In the genomic region with DNA sequence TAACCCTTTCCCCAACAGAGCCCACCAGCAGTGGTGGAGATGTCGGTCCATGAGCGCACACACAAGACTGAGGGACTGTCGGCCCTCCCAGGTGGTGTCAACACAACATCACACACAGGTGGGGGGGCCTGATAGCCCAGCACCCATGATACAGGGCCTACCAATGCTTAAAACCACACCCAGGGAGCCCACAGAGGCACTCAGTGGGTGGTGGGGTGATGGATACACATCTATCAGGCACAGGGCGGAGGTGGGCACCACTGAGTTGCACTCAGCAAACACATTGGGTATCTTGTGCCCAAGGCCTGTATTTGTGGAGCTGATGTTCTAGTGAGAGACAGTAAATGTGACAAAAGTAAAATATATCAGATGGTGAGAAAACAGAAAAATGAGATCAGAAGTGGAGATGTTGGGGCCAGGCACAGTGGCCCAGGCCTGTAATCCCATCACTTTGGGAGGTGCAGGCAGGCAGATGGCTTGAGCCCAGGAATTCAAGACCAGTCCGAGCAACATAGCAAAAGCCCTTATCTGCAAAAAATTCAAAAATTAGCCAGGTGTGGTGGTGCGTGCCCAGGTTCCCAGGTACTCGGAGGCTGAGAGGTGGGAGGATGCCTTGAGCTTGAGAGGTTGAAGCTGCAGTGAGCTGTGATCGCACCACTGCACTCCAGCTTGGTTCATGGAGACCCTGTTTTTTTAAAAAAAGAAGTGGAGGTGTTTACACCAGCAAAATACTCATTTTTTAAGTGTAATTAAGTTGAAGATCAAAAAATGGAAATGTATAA, we compare ENCODE assay signal across 14 cellular contexts. TPM values are rescaled to one million over a fixed set of nuclear protein-coding genes. Genes with fewer than 3 reads are reported as not detected.
A peak's percentile ranks its signal among the peaks of the same experiment; 100 is the strongest.
DNase-seq lines count a peak whose midpoint lies in the region; ATAC-seq, FAIRE-seq and TF ChIP-seq lines count a peak whose summit lies in the region.
"Had no signal": no experiment of that assay in that cellular context is flagged by ENCODE, and none has a peak within 500 bp of the region (broad histone marks: within the 10 kb centered on the region; RNA-seq: fewer than 3 reads in every experiment).

No MANE protein-coding gene starts in this region.

- intact Hi-C loops in CD8-positive, alpha-beta T cell (cut with DNase I, micrococcal nuclease) = loop anchor here (2.0 to 10.0 kb wide), 4 partner anchors 1205 to 1927 kb away; partner anchors contain the start of genes LTBP4 (in 2 of the 2), ACTMAP (in 1 of the 2), HNRNPUL1 (in 1 of the 2) and SNRPA (in 1 of the 2)
- intact Hi-C loops in Panc1 (cut with micrococcal nuclease; ENCODE audit: unreplicated experiment) = no loop called here
- intact Hi-C loops in prostate gland (cut with DNase I) = loop anchor here (5.0 kb wide), 1 partner anchor 132 kb away; the partner anchor contains the start of gene EID2B

- 91 to 100% methylated on average over 4 to 8 of the region's 8 CpGs for WGBS in endodermal cell (ENCODE audit: insufficient coverage in 1 of 2, insufficient read length in 1 of 2), 2 experiments
- WGBS in prostate gland = 83% methylated on average over 8 of the region's 8 CpGs

- BruUV-seq in Panc1 (replicated peaks; lab: Mats Ljungman, UMichigan) = no TSS peak

- no peaks in the 10 kb centered on the region for H3K27me3 Mint-ChIP-seq in CD8-positive, alpha-beta T cell (ENCODE audit: low read depth)
- H3K27me3 Mint-ChIP-seq in endodermal cell (ENCODE audit: insufficient read depth) = no peaks in the 10 kb centered on the region

- H3K27me3 ChIP-seq in CD8-positive, alpha-beta T cell (ENCODE audit: insufficient read depth, low read length) = no peaks in the 10 kb centered on the region
- H3K27me3 ChIP-seq in Panc1 (ENCODE audit: control insufficient read depth, insufficient read depth, low read length) = no peaks in the 10 kb centered on the region
- no peaks in the 10 kb centered on the region for H3K27me3 ChIP-seq in endodermal cell (ENCODE audit: control insufficient read depth, insufficient read depth, low read length, poor library complexity, severe bottlenecking)
- no peaks in the 10 kb centered on the region for H3K27me3 ChIP-seq in prostate gland (replicated peaks; ENCODE audit: insufficient read depth)

- FAIRE-seq in HTR-8/SVneo (lab: Jason Lieb, UNC) = no peak

- no peak for ATAC-seq in CD8-positive, alpha-beta T cell
- ATAC-seq in Panc1 (no peak), GM21526 (IDR thresholded peaks at IDR 0.05; ENCODE audit: low FRiP score, unreplicated experiment) (no peak), HG02981 (IDR thresholded peaks at IDR 0.05; ENCODE audit: unreplicated experiment) (no peak)
- ATAC-seq: esophagus mucosa; stimulated activated naive CD8-positive, alpha-beta T cell treated with anti-CD3 and anti-CD28 coated beads, Interleukin-15, Interleukin-2, amounts not matched to agents 100 U/mL and 50 U/mL, for 24 hours had no signal

- no peaks in the 10 kb centered on the region for H3K9me3 Mint-ChIP-seq in CD8-positive, alpha-beta T cell
- H3K9me3 Mint-ChIP-seq in endodermal cell = no peaks in the 10 kb centered on the region

- H3K27ac ChIP-seq in CD8-positive, alpha-beta T cell (ENCODE audit: low read depth, low read length) = no peak overlapping the region
- peak overlapping the region; percentile 0 for H3K27ac ChIP-seq in Panc1 (ENCODE audit: low read length)
- no peak overlapping the region for H3K27ac ChIP-seq in endodermal cell (ENCODE audit: low read depth, low read length)
- H3K27ac ChIP-seq in prostate gland = peak overlapping the region; percentile 9 to 31

- peaks cover 66% of the 10 kb centered on the region for H3K4me1 ChIP-seq in CD8-positive, alpha-beta T cell (ENCODE audit: insufficient read depth, low read length)
- H3K4me1 ChIP-seq in Panc1 (ENCODE audit: control insufficient read depth, insufficient read depth, low read length) = peaks cover 74% of the 10 kb centered on the region
- H3K4me1 ChIP-seq in endodermal cell (ENCODE audit: control insufficient read depth, insufficient read depth, low read length) = peaks cover 21% of the 10 kb centered on the region
- peaks cover 13% of the 10 kb centered on the region for H3K4me1 ChIP-seq in prostate gland (replicated peaks)

- H3K36me3 Mint-ChIP-seq in CD8-positive, alpha-beta T cell = peaks cover 19% of the 10 kb centered on the region
- peaks cover 20% of the 10 kb centered on the region for H3K36me3 Mint-ChIP-seq in endodermal cell (ENCODE audit: low read depth)

- H3K9ac ChIP-seq in endodermal cell (ENCODE audit: extremely low read depth, low read length, poor library complexity, severe bottlenecking) = no peak overlapping the region

- CTCF ChIA-PET in CD8-positive, alpha-beta T cell (lab: Charles Lee) = interaction anchor here (0.7 to 8.5 kb wide), 4 partner anchors 8 to 1208 kb away, joined by 3 to 156 read pairs (median 31); partner anchors contain the start of genes PLEKHG2 and ZFP36
- CTCF ChIA-PET in Panc1 (lab: Charles Lee) = interaction anchor here (0.6 to 7.4 kb wide), 9 partner anchors 8 to 132 kb away, joined by 3 to 280 read pairs (median 18); partner anchors contain the start of genes EID2B, MED29, PAF1 and PLEKHG2

- H3K27ac Mint-ChIP-seq in CD8-positive, alpha-beta T cell = peak overlapping the region; percentile 96
- peak overlapping the region; percentile 1 for H3K27ac Mint-ChIP-seq in endodermal cell

- POLR2A ChIA-PET in CD8-positive, alpha-beta T cell (lab: Charles Lee) = interaction anchor here (0.7 to 4.5 kb wide), 5 partner anchors 9 to 58 kb away, joined by 3 to 52 read pairs (median 9); partner anchors contain the start of genes MED29, PAF1, PLEKHG2 and RPS16
- POLR2A ChIA-PET in Panc1 (lab: Charles Lee) = interaction anchor here (0.6 to 15.7 kb wide), 10 partner anchors 9 to 34 kb away, joined by 3 to 524 read pairs (median 23); partner anchors contain the start of genes MED29, PAF1, PLEKHG2 and RPS16

- in situ Hi-C loops in Panc1 (cut with HindIII; ENCODE audit: low pct_unique_long_range_greater_than_20kb, low sequenced_read_pairs) = loop anchor here (5.0 to 10.0 kb wide), 3 partner anchors 98 to 875 kb away; no protein-coding TSS in a partner anchor

- no peaks in the 10 kb centered on the region for H3K9me3 ChIP-seq in CD8-positive, alpha-beta T cell (ENCODE audit: low read length)
- no peaks in the 10 kb centered on the region for H3K9me3 ChIP-seq in Panc1 (ENCODE audit: control insufficient read depth, insufficient read depth, low read depth, low read length)
- no peaks in the 10 kb centered on the region for H3K9me3 ChIP-seq in endodermal cell (ENCODE audit: control insufficient read depth, low read length)
- H3K9me3 ChIP-seq in prostate gland = no peaks in the 10 kb centered on the region

- TF ChIP-seq POLR2A in prostate gland (IDR thresholded peaks at IDR 0.05) = no peak

- no peak for TF ChIP-seq CTCF in CD8-positive, alpha-beta T cell (IDR thresholded peaks at IDR 0.05)
- TF ChIP-seq CTCF in Panc1 (IDR thresholded peaks at IDR 0.05) = no peak
- TF ChIP-seq CTCF in endodermal cell (conservative IDR thresholded peaks at IDR 0.05) = no peak
- TF ChIP-seq CTCF in prostate gland (IDR thresholded peaks at IDR 0.05) = no peak

- H3K36me3 ChIP-seq in CD8-positive, alpha-beta T cell (ENCODE audit: insufficient read depth, low read length) = peaks cover 11% of the 10 kb centered on the region
- H3K36me3 ChIP-seq in Panc1 (ENCODE audit: control insufficient read depth, insufficient read depth, low read length) = peaks cover 4% of the 10 kb centered on the region; the same call in 1 of the 2 replicates
- H3K36me3 ChIP-seq in endodermal cell (ENCODE audit: control insufficient read depth, insufficient read depth, low read length) = peaks cover 13% of the 10 kb centered on the region
- no peaks in the 10 kb centered on the region for H3K36me3 ChIP-seq in prostate gland

- peaks cover 58% of the 10 kb centered on the region for H3K4me1 Mint-ChIP-seq in CD8-positive, alpha-beta T cell (ENCODE audit: low read depth)
- H3K4me1 Mint-ChIP-seq in endodermal cell = peaks cover 39% of the 10 kb centered on the region

- peak overlapping the region; percentile 8 for H3K4me3 Mint-ChIP-seq in CD8-positive, alpha-beta T cell
- no peak overlapping the region for H3K4me3 Mint-ChIP-seq in endodermal cell

- DNase-seq in CD8-positive, alpha-beta T cell = no peak
- DNase-seq in Panc1 (ENCODE audit: low read depth, low spot score) = no peak
- no peak for DNase-seq in endodermal cell
- DNase-seq in prostate gland (ENCODE audit: low spot score) = no peak
- DNase-seq in HTR-8/SVneo (ENCODE audit: insufficient read length, low spot score) = no peak
- no peak for DNase-seq in NK-92 treated with Interleukin-12 subunit alpha and Interleukin-12 subunit beta, amount 100 ng/mL, for 24 hours (lab: John Stamatoyannopoulos, UW)
- DNase-seq: activated naive CD4-positive, alpha-beta T cell treated with anti-CD3 and anti-CD28 coated beads, Interleukin-2, amount 50 U/mL, for 16 hours; KBM-7; kidney glomerular epithelial cell; NCI-H345; stimulated activated naive CD8-positive, alpha-beta T cell treated with anti-CD3 and anti-CD28 coated beads, Interleukin-15, Interleukin-2, amounts not matched to agents 100 U/mL and 50 U/mL, for 24 hours had no signal

- H3K4me3 ChIP-seq in CD8-positive, alpha-beta T cell (ENCODE audit: low read depth, low read length) = no peak overlapping the region
- H3K4me3 ChIP-seq in Panc1 (ENCODE audit: low read depth in 2 of 2, low read length in 2 of 2) (no peak overlapping the region), endodermal cell (ENCODE audit: low read length) (no peak overlapping the region), prostate gland (no peak overlapping the region)

RNA-seq across cellular contexts. Expression of gene ZFP36, which starts 6.8 kb away (rescaled TPM):
- 1,000 to 10,000 TPM; 1,672 to 1,779 TPM for total RNA-seq in CD8-positive, alpha-beta T cell
- 414 TPM for total RNA-seq in Panc1 (2021; ENCODE audit: unreplicated experiment)
- polyA plus RNA-seq in Panc1 (2012; ENCODE audit: insufficient read length) = 369 TPM
- 10 to 100 TPM; 16.1 to 23.4 TPM for total RNA-seq in endodermal cell
- polyA plus RNA-seq in endodermal cell (2013, experiment 1 of 2) = 7.8 TPM
- 7.3 TPM for polyA plus RNA-seq in endodermal cell (2013, experiment 2 of 2)
- total RNA-seq in prostate gland = 100 to 1,000 TPM in 1 of 2 donors, 10 to 100 TPM in 1; 96.5 to 170 TPM

RNA-seq across cellular contexts. Expression of gene MED29, which starts 8.7 kb away (rescaled TPM):
- 10 to 100 TPM; 45.9 to 55.1 TPM for total RNA-seq in CD8-positive, alpha-beta T cell
- total RNA-seq in Panc1 (2021; ENCODE audit: unreplicated experiment) = 739 TPM
- polyA plus RNA-seq in Panc1 (2012; ENCODE audit: insufficient read length) = 764 TPM
- 10 to 100 TPM; 32.6 to 38.9 TPM for total RNA-seq in endodermal cell
- 26.7 TPM for polyA plus RNA-seq in endodermal cell (2013, experiment 1 of 2)
- polyA plus RNA-seq in endodermal cell (2013, experiment 2 of 2) = 24.1 TPM
- total RNA-seq in prostate gland = 10 to 100 TPM; 50.2 to 56.4 TPM

RNA-seq across cellular contexts. Expression of gene PAF1, which starts 9.0 kb away (rescaled TPM):
- 100 to 1,000 TPM; 109 to 117 TPM for total RNA-seq in CD8-positive, alpha-beta T cell
- total RNA-seq in Panc1 (2021; ENCODE audit: unreplicated experiment) (901 TPM), endodermal cell (10 to 100 TPM; 28.4 to 28.8 TPM), prostate gland (10 to 100 TPM; 47.5 to 63.6 TPM)
- 1,335 TPM for polyA plus RNA-seq in Panc1 (2012; ENCODE audit: insufficient read length)
- 40.6 TPM for polyA plus RNA-seq in endodermal cell (2013, experiment 1 of 2)
- polyA plus RNA-seq in endodermal cell (2013, experiment 2 of 2) = 38.7 TPM

RNA-seq across cellular contexts. Expression of gene PLEKHG2, which starts 12.6 kb away (rescaled TPM):
- 10 to 100 TPM; 54.8 to 69.0 TPM for total RNA-seq in CD8-positive, alpha-beta T cell
- total RNA-seq in Panc1 (2021; ENCODE audit: unreplicated experiment) = 1,988 TPM
- polyA plus RNA-seq in Panc1 (2012; ENCODE audit: insufficient read length) = 2,032 TPM
- total RNA-seq in endodermal cell = 100 to 1,000 TPM; 127 to 160 TPM
- polyA plus RNA-seq in endodermal cell (2013, experiment 1 of 2) = 75.4 TPM
- 69.8 TPM for polyA plus RNA-seq in endodermal cell (2013, experiment 2 of 2)
- 10 to 100 TPM; 14.4 to 21.1 TPM for total RNA-seq in prostate gland

RNA-seq across cellular contexts. Expression of gene RPS16, which starts 35.9 kb away (rescaled TPM):
- total RNA-seq in CD8-positive, alpha-beta T cell = 1,000 to 10,000 TPM; 4,439 to 4,447 TPM
- total RNA-seq in Panc1 (2021; ENCODE audit: unreplicated experiment) = 27,832 TPM
- 38,578 TPM for polyA plus RNA-seq in Panc1 (2012; ENCODE audit: insufficient read length)
- 1,000 to 10,000 TPM; 1,674 to 1,990 TPM for total RNA-seq in endodermal cell
- 2,268 TPM for polyA plus RNA-seq in endodermal cell (2013, experiment 1 of 2)
- polyA plus RNA-seq in endodermal cell (2013, experiment 2 of 2) = 2,119 TPM
- total RNA-seq in prostate gland = 1,000 to 10,000 TPM; 1,162 to 1,716 TPM

Comparison
In these comparisons a context has a peak if more than half of its experiments do, and no peak if none do; other contexts are left out.
1. H3K27ac ChIP-seq: peak in Panc1 (single experiment) and prostate gland (2 of 2); none in CD8-positive, alpha-beta T cell (single experiment) and endodermal cell (single experiment).
2. RNA of gene MED29, which starts 8.7 kb away (total RNA-seq): 739 TPM in Panc1 (single experiment); 50.2 to 56.4 TPM in prostate gland, 45.9 to 55.1 TPM in CD8-positive, alpha-beta T cell and 32.6 to 38.9 TPM in endodermal cell; every median in the first group is over 10 times any median in the second.